Comparison of ENCODE assay signal across 1 cellular context in genomic region chr3:110456438-110457138, GRCh38.
TF ChIP-seq lines count a peak whose summit lies in the region.

No MANE protein-coding gene starts in this region.

TF ChIP-seq in K562, 482 proteins besides CTCF, POLR2A, EP300 and RAD21 (continued from another document):
- TF ChIP-seq E2F1 (CRISPR knock-in tag; IDR thresholded peaks at IDR 0.05): no peak
- TF ChIP-seq FOXP1 (CRISPR knock-in tag; IDR thresholded peaks at IDR 0.05): no peak
- no peak for TF ChIP-seq TRIM28 (IDR thresholded peaks at IDR 0.05)
- TF ChIP-seq CTCFL (IDR thresholded peaks at IDR 0.05; ENCODE audit: borderline replicate concordance, insufficient read depth, low read depth, low read length, poor library complexity, severe bottlenecking): no peak
- TF ChIP-seq CHAMP1 (IDR thresholded peaks at IDR 0.05): no peak
- no peak for TF ChIP-seq DPF2 (IDR thresholded peaks at IDR 0.05)
- TF ChIP-seq ZNF436 (CRISPR knock-in tag; IDR thresholded peaks at IDR 0.05): no peak
- no peak for TF ChIP-seq NR0B1 (IDR thresholded peaks at IDR 0.05; ENCODE audit: partially characterized antibody)
- no peak for TF ChIP-seq SIN3B (IDR thresholded peaks at IDR 0.05; ENCODE audit: low read depth)
- TF ChIP-seq ATF4 (CRISPR knock-in tag; IDR thresholded peaks at IDR 0.05): no peak
- no peak for TF ChIP-seq POLR2H (tag; IDR thresholded peaks at IDR 0.05; ENCODE audit: low read depth)
- no peak for TF ChIP-seq MBD1 (CRISPR knock-in tag; IDR thresholded peaks at IDR 0.05)
- TF ChIP-seq RREB1 (CRISPR knock-in tag; IDR thresholded peaks at IDR 0.05): no peak
- TF ChIP-seq ZNF77 (CRISPR knock-in tag; IDR thresholded peaks at IDR 0.05): no peak
- no peak for TF ChIP-seq KAT7 (CRISPR knock-in tag; IDR thresholded peaks at IDR 0.05; ENCODE audit: borderline replicate concordance)
- no peak for TF ChIP-seq MAFK (IDR thresholded peaks at IDR 0.05; ENCODE audit: low read length)
- no peak for TF ChIP-seq FOXP4 (CRISPR knock-in tag; IDR thresholded peaks at IDR 0.05; ENCODE audit: borderline replicate concordance)
- TF ChIP-seq HBP1 (CRISPR knock-in tag; IDR thresholded peaks at IDR 0.05): no peak
- TF ChIP-seq NRF1 (conservative IDR thresholded peaks at IDR 0.05 in 1 of 2, IDR thresholded peaks at IDR 0.05 in 1 of 2): no peak
